In genomic region chr2:60530660-60531276, GRCh38 we compare ENCODE assay signal across 9 cellular contexts.
A peak's percentile ranks its signal among the peaks of the same experiment; 100 is the strongest.
DNase-seq lines count a peak whose midpoint lies in the region; ATAC-seq lines count a peak whose summit lies in the region.
"Had no signal": no experiment of that assay in that cellular context is flagged by ENCODE, and none has a peak within 500 bp of the region (broad histone marks: within the 10 kb centered on the region; RNA-seq: fewer than 3 reads in every experiment).

No MANE protein-coding gene starts in this region.

- H3K27ac ChIP-seq in epithelial cell of prostate = peak overlapping the region; percentile 74
- H3K27ac ChIP-seq in stomach smooth muscle (ENCODE audit: low read length) = no peak overlapping the region

- ATAC-seq in GM19397 (IDR thresholded peaks at IDR 0.05; ENCODE audit: unreplicated experiment) = peak; percentile 77
- peak; percentile 66 for ATAC-seq in HG03342 (IDR thresholded peaks at IDR 0.05; ENCODE audit: unreplicated experiment)
- no peak for ATAC-seq in HG03025 (IDR thresholded peaks at IDR 0.05; ENCODE audit: low FRiP score, unreplicated experiment)
- no peak for ATAC-seq in HG02610 (IDR thresholded peaks at IDR 0.05; ENCODE audit: unreplicated experiment)

- peak overlapping the region; percentile 42 to 55 for H3K4me3 ChIP-seq in stomach smooth muscle (ENCODE audit: low read length in 2 of 2)
- H3K4me3 ChIP-seq: SK-N-MC had no signal

- peaks cover 48% of the 10 kb centered on the region for H3K4me1 ChIP-seq in stomach smooth muscle (ENCODE audit: control insufficient read depth, insufficient read depth, low read length)

- DNase-seq in NCI-H524 treated with DMSO at 0.1 percent for 48 hours (lab: John Stamatoyannopoulos, UW) = peak; percentile 75
- no peak for DNase-seq in epithelial cell of prostate (ENCODE audit: low read depth, low spot score)
- no peak for DNase-seq in DMS114 treated with DMSO at 0.1 percent for 48 hours (lab: John Stamatoyannopoulos, UW; ENCODE audit: unreplicated experiment)

- H3K36me3 ChIP-seq in stomach smooth muscle (ENCODE audit: control insufficient read depth in 2 of 2, insufficient read depth in 2 of 2, low read length in 2 of 2) = no peaks in the 10 kb centered on the region

- peak overlapping the region in 1 of 2 donors; percentile 22 for H3K9ac ChIP-seq in stomach smooth muscle (ENCODE audit: low read length in 2 of 2)

- H3K27me3 ChIP-seq in stomach smooth muscle (ENCODE audit: control insufficient read depth in 1 of 2, insufficient read depth in 2 of 2, low read length in 2 of 2) = no peaks in the 10 kb centered on the region

- H3K9me3 ChIP-seq in stomach smooth muscle (ENCODE audit: control insufficient read depth in 2 of 2, low read length in 2 of 2) = no peaks in the 10 kb centered on the region

Comparison
In these comparisons a context has a peak if more than half of its experiments do, and no peak if none do; other contexts are left out.
1. ATAC-seq: peak in GM19397 (single experiment) and HG03342 (single experiment); none in HG03025 (single experiment) and HG02610 (single experiment).